21 cellular contexts compared by ENCODE assay signal in genomic region chr3:23822559-23822958, GRCh38.
"Had no signal": no experiment of that assay in that cellular context is flagged by ENCODE, and none has a peak within 500 bp of the region (broad histone marks: within the 10 kb centered on the region; RNA-seq: fewer than 3 reads in every experiment).

No MANE protein-coding gene starts in this region.

- H3K4me1 ChIP-seq: SJCRH30 had no signal

- H3K27ac ChIP-seq: KMS-11, Peyer's patch, SJCRH30 had no signal

- H3K9ac ChIP-seq: KMS-11 had no signal

- DNase-seq: IMR-90, MV-4-11, NCI-H1092, NCI-H1105 treated with DMSO at 0.1 percent for 48 hours, NCI-H1417 treated with DMSO at 0.1 percent for 48 hours, NCI-H146, NCI-H1694 treated with DMSO at 0.1 percent for 48 hours, NCI-H1930, NCI-H2081, NCI-H2107, NCI-H226, NCI-H446, NCI-H510A, NCI-H524 treated with DMSO at 0.1 percent for 48 hours, NCI-H69, NCI-H774, PC-3, Peyer's patch, SHP77 treated with DMSO at 0.1 percent for 48 hours, SJCRH30 had no signal

- H3K36me3 ChIP-seq: Peyer's patch had no signal

- H3K4me2 ChIP-seq: KMS-11 had no signal

- H3K27me3 ChIP-seq: Peyer's patch, SJCRH30 had no signal

- H3K9me3 ChIP-seq: Peyer's patch, SJCRH30 had no signal

- H3K4me3 ChIP-seq: Peyer's patch, SJCRH30 had no signal
